13 cellular contexts compared by ENCODE assay signal in the genomic region with DNA sequence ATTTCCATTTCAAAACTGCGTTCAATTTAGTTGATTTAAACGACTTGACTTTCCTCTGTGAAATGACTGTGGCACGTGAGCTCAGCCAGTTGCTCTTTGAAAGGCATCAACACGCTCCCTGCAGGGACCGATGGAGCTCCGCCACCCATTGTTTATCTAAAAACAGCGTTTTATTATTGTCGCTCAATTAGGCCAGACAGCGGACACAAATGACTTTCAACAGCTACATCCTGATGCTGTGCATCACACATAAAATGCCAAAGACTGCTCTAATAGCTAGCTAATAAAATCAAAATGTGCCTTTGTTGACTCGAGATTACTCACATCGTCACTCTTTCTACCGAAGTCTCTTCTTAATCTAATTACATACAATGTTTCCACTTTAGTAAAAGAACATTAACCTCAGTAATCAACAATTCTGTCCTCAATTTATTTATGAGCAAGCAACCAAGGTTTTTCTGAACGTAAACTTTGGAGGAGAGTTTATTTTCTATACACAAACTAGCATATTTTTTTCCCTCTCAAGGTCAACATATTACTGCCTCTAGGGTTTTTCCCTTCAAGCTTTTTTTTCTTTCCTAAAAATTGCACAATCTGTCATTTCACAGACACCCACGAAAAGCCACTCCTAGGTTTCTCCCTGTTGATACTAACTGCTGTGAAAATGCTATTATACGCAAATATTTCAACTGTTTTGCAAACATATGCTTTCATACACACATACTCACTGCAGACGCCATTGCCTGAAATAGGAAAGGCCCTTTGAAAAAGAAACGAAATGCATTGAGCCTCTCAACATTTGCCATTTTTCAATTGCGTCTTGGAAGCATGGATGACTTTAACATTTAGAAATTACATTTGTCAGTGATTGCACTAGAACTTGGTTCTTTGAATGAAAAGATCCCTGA.
DNase-seq lines count a peak whose midpoint lies in the region; ATAC-seq lines count a peak whose summit lies in the region.
"Had no signal": no experiment of that assay in that cellular context is flagged by ENCODE, and none has a peak within 500 bp of the region (broad histone marks: within the 10 kb centered on the region; RNA-seq: fewer than 3 reads in every experiment).

No MANE protein-coding gene starts in this region.

- H3K23ac ChIP-seq in neuronal stem cell (ENCODE audit: low read depth, low read length, poor library complexity), result no peak overlapping the region

- WGBS in neuronal stem cell (ENCODE audit: extremely low coverage in 2 of 2, insufficient read length in 2 of 2, insufficient replicate concordance in 1 of 2), 2 donors, result no CpG with 5 or more reads among the region's 18 CpGs

- no peak overlapping the region for H2BK15ac ChIP-seq in neuronal stem cell (ENCODE audit: low read length)

- no peak overlapping the region for H2BK120ac ChIP-seq in neuronal stem cell (ENCODE audit: low read depth, low read length)

- H3K27ac ChIP-seq in neuronal stem cell (replicated peaks; ENCODE audit: low read length) (no peak overlapping the region), SJCRH30 (no peak overlapping the region)
- H3K27ac ChIP-seq: right lobe of liver, upper lobe of left lung had no signal

- no peak overlapping the region for H3K4me3 Mint-ChIP-seq in activated CD4-positive, alpha-beta T cell treated with anti-CD3 and anti-CD28 coated beads for 36 hours
- H3K4me3 Mint-ChIP-seq in activated naive CD8-positive, alpha-beta T cell treated with anti-CD3 and anti-CD28 coated beads, Interleukin-2, amount 50 U/mL, for 24 hours, result no peak overlapping the region
- H3K4me3 Mint-ChIP-seq: activated CD8-positive, alpha-beta memory T cell treated with anti-CD3 and anti-CD28 coated beads, Interleukin-2, amount 10 ng/mL, durations not matched to agents 7 days and 5 days had no signal

- no peak overlapping the region for H2BK12ac ChIP-seq in neuronal stem cell (ENCODE audit: low read length)

- H4K91ac ChIP-seq in neuronal stem cell (ENCODE audit: low read depth, low read length, poor library complexity), result no peak overlapping the region

- no peak overlapping the region for H3K14ac ChIP-seq in neuronal stem cell (ENCODE audit: low read length)

- H3K9me3 ChIP-seq in neuronal stem cell (replicated peaks in 1 of 2; ENCODE audit: control insufficient read depth in 2 of 2, insufficient read depth in 1 of 2, low read depth in 1 of 2, low read length in 2 of 2) (peaks cover 0 to 5% of the 10 kb centered on the region in 2 donors), SJCRH30 (replicated peaks) (no peaks in the 10 kb centered on the region)
- H3K9me3 ChIP-seq: right lobe of liver, upper lobe of left lung had no signal

- no peak overlapping the region for H3K4ac ChIP-seq in neuronal stem cell (ENCODE audit: low read length)

- H3K36me3 Mint-ChIP-seq in activated CD4-positive, alpha-beta T cell treated with anti-CD3 and anti-CD28 coated beads for 36 hours (ENCODE audit: low read depth), result peaks cover 6% of the 10 kb centered on the region
- no peaks in the 10 kb centered on the region for H3K36me3 Mint-ChIP-seq in activated naive CD8-positive, alpha-beta T cell treated with anti-CD3 and anti-CD28 coated beads, Interleukin-2, amount 50 U/mL, for 24 hours (ENCODE audit: low read depth)

- no peaks in the 10 kb centered on the region for H3K27me3 Mint-ChIP-seq in activated CD4-positive, alpha-beta T cell treated with anti-CD3 and anti-CD28 coated beads for 36 hours
- no peaks in the 10 kb centered on the region for H3K27me3 Mint-ChIP-seq in activated naive CD8-positive, alpha-beta T cell treated with anti-CD3 and anti-CD28 coated beads, Interleukin-2, amount 50 U/mL, for 24 hours
- H3K27me3 Mint-ChIP-seq: activated CD8-positive, alpha-beta memory T cell treated with anti-CD3 and anti-CD28 coated beads, Interleukin-2, amount 10 ng/mL, durations not matched to agents 7 days and 5 days had no signal

- CTCF ChIA-PET in activated CD4-positive, alpha-beta T cell treated with anti-CD3 and anti-CD28 coated beads for 36 hours (lab: Charles Lee), result interaction anchor here (0.6 to 0.9 kb wide), 4 partner anchors 12 to 239 kb away, joined by 3 read pairs; no protein-coding TSS in a partner anchor

- H3K27me3 ChIP-seq in neuronal stem cell (ENCODE audit: control insufficient read depth in 3 of 3, insufficient read depth in 3 of 3, low read depth in 1 of 3, low read length in 3 of 3), result peaks cover 0 to 40% (median 0%) of the 10 kb centered on the region in 3 experiments
- no peaks in the 10 kb centered on the region for H3K27me3 ChIP-seq in SJCRH30
- H3K27me3 ChIP-seq: right lobe of liver, upper lobe of left lung had no signal

- POLR2A ChIA-PET in activated CD4-positive, alpha-beta T cell treated with anti-CD3 and anti-CD28 coated beads for 36 hours (lab: Charles Lee), result interaction anchor here (0.6 kb wide), 1 partner anchor 127 kb away, joined by 3 read pairs; no protein-coding TSS in a partner anchor

- H3K4me2 ChIP-seq in neuronal stem cell (ENCODE audit: insufficient read depth, low read length, poor library complexity, severe bottlenecking), result no peak overlapping the region

- H2AK5ac ChIP-seq in neuronal stem cell (ENCODE audit: low read depth, low read length), result no peak overlapping the region

- no peak overlapping the region for H3K9ac ChIP-seq in neuronal stem cell (ENCODE audit: low read depth, low read length, poor library complexity)

- intact Hi-C loops in activated CD4-positive, alpha-beta T cell treated with anti-CD3 and anti-CD28 coated beads for 36 hours (cut with DNase I, micrococcal nuclease), result loop anchor here (5.0 to 10.0 kb wide), 8 partner anchors 78 to 794 kb away; a partner anchor contains a TSS

- H2AFZ ChIP-seq in neuronal stem cell (ENCODE audit: low read length), result peak overlapping the region; percentile 52

- H2BK5ac ChIP-seq in neuronal stem cell (ENCODE audit: low read length), result no peak overlapping the region

- H3K4me3 ChIP-seq in neuronal stem cell (ENCODE audit: low read length in 2 of 2) (no peak overlapping the region), SJCRH30 (no peak overlapping the region)
- H3K4me3 ChIP-seq: right lobe of liver, upper lobe of left lung had no signal

- H3K4me1 ChIP-seq in neuronal stem cell (ENCODE audit: control insufficient read depth in 2 of 2, insufficient read depth in 1 of 2, low read depth in 1 of 2, low read length in 2 of 2) (peaks cover 8 to 13% of the 10 kb centered on the region in 2 donors), SJCRH30 (no peaks in the 10 kb centered on the region)
- H3K4me1 ChIP-seq: right lobe of liver had no signal

- H3K18ac ChIP-seq in neuronal stem cell (ENCODE audit: low read length), result no peak overlapping the region

- H3K27ac Mint-ChIP-seq in activated CD4-positive, alpha-beta T cell treated with anti-CD3 and anti-CD28 coated beads for 36 hours, result peak overlapping the region; percentile 72
- peak overlapping the region; percentile 25 for H3K27ac Mint-ChIP-seq in activated naive CD8-positive, alpha-beta T cell treated with anti-CD3 and anti-CD28 coated beads, Interleukin-2, amount 50 U/mL, for 24 hours

- H3K36me3 ChIP-seq in neuronal stem cell (replicated peaks in 1 of 2; ENCODE audit: control insufficient read depth in 2 of 2, insufficient read depth in 2 of 2, low read length in 2 of 2), result no peaks in the 10 kb centered on the region
- H3K36me3 ChIP-seq in SJCRH30, result no peaks in the 10 kb centered on the region
- H3K36me3 ChIP-seq: right lobe of liver, upper lobe of left lung had no signal

- H3K79me1 ChIP-seq in neuronal stem cell (ENCODE audit: low read depth, low read length), result no peaks in the 10 kb centered on the region

- no peak for DNase-seq in activated CD4-positive, alpha-beta T cell treated with anti-CD3 and anti-CD28 coated beads for 36 hours
- DNase-seq in activated CD4-positive, alpha-beta T cell treated with anti-CD3 and anti-CD28 coated beads for 48 hours, result no peak
- DNase-seq in NCI-H1436 (lab: John Stamatoyannopoulos, UW), result peak; percentile 32
- no peak for DNase-seq in activated naive CD8-positive, alpha-beta T cell treated with anti-CD3 and anti-CD28 coated beads, Interleukin-2, amount 50 U/mL, for 24 hours
- DNase-seq in neuronal stem cell (ENCODE audit: low spot score), result no peak
- no peak for DNase-seq in SJCRH30
- DNase-seq: effector CD8-positive, alpha-beta T cell; mesendoderm; right lobe of liver; upper lobe of left lung had no signal

- peaks cover 80% of the 10 kb centered on the region for H3K4me1 Mint-ChIP-seq in activated CD4-positive, alpha-beta T cell treated with anti-CD3 and anti-CD28 coated beads for 36 hours
- H3K4me1 Mint-ChIP-seq in activated naive CD8-positive, alpha-beta T cell treated with anti-CD3 and anti-CD28 coated beads, Interleukin-2, amount 50 U/mL, for 24 hours, result peaks cover 68% of the 10 kb centered on the region

- peaks cover 11% of the 10 kb centered on the region for H3K9me3 Mint-ChIP-seq in activated CD4-positive, alpha-beta T cell treated with anti-CD3 and anti-CD28 coated beads for 36 hours (ENCODE audit: low read depth)
- peaks cover 7% of the 10 kb centered on the region for H3K9me3 Mint-ChIP-seq in activated naive CD8-positive, alpha-beta T cell treated with anti-CD3 and anti-CD28 coated beads, Interleukin-2, amount 50 U/mL, for 24 hours

- no peak overlapping the region for H4K8ac ChIP-seq in neuronal stem cell (ENCODE audit: low read depth, low read length)

- ATAC-seq in activated CD4-positive, alpha-beta T cell treated with anti-CD3 and anti-CD28 coated beads for 36 hours, result no peak
- ATAC-seq in activated naive CD8-positive, alpha-beta T cell treated with anti-CD3 and anti-CD28 coated beads, Interleukin-2, amount 50 U/mL, for 24 hours, result no peak
- ATAC-seq in GM18511 (IDR thresholded peaks at IDR 0.05; ENCODE audit: unreplicated experiment) (no peak), GM19328 (IDR thresholded peaks at IDR 0.05; ENCODE audit: unreplicated experiment) (no peak)
- ATAC-seq: right lobe of liver had no signal
